In the genomic region with DNA sequence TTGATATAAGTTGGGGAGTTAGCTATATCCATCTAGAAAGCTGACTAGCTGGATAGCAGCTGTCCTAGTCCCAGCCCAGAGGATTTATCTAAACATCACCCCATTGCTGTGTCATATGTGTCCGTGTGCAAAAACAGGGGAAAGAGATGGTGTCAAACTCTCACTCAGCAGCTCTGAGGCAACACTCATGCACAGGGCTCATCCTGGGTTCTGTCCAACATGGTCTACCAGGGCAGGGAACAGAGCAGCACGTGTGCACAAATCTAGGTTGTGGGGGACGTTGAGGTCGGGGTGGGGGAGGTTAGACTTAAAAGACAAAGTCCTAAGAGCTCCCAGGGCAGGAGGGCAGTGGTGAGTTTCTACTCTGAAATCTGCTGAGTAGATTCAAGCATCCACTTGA, we compare ENCODE assay signal across 3 cellular contexts.
TF ChIP-seq lines count a peak whose summit lies in the region.

No MANE protein-coding gene starts in this region.

TF ChIP-seq in A549, 52 proteins besides CTCF, POLR2A, EP300 and RAD21:
- TF ChIP-seq HOXB5 (CRISPR knock-in tag; IDR thresholded peaks at IDR 0.05) (no peak), GATA3 (IDR thresholded peaks at IDR 0.05; ENCODE audit: borderline replicate concordance) (no peak), ESRRA (IDR thresholded peaks at IDR 0.05; ENCODE audit: borderline replicate concordance, low read length) (no peak), RNF2 (IDR thresholded peaks at IDR 0.05; ENCODE audit: borderline replicate concordance, low read depth) (no peak), RARB (CRISPR knock-in tag; IDR thresholded peaks at IDR 0.05) (no peak), TP53 (CRISPR knock-in tag; IDR thresholded peaks at IDR 0.05) (no peak), BHLHE40 (IDR thresholded peaks at IDR 0.05; ENCODE audit: low read depth, low read length) (no peak), JUNB (IDR thresholded peaks at IDR 0.05) (no peak), NPAS2 (CRISPR knock-in tag; IDR thresholded peaks at IDR 0.05; ENCODE audit: borderline replicate concordance) (no peak), HDAC2 (IDR thresholded peaks at IDR 0.05) (no peak), CHD4 (IDR thresholded peaks at IDR 0.05; ENCODE audit: borderline replicate concordance) (no peak), EHF (CRISPR knock-in tag; IDR thresholded peaks at IDR 0.05) (no peak), MYC (IDR thresholded peaks at IDR 0.05; ENCODE audit: borderline replicate concordance, low read length) (no peak), RFX5 (IDR thresholded peaks at IDR 0.05) (no peak), ZC3H11A (IDR thresholded peaks at IDR 0.05) (no peak), HOXB13 (CRISPR knock-in tag; IDR thresholded peaks at IDR 0.05; ENCODE audit: low read depth) (no peak), CBX8 (IDR thresholded peaks at IDR 0.05) (no peak)
- TF ChIP-seq, protein P1, sequence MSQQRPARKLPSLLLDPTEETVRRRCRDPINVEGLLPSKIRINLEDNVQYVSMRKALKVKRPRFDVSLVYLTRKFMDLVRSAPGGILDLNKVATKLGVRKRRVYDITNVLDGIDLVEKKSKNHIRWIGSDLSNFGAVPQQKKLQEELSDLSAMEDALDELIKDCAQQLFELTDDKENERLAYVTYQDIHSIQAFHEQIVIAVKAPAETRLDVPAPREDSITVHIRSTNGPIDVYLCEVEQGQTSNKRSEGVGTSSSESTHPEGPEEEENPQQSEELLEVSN (IDR thresholded peaks at IDR 0.05; ENCODE audit: borderline replicate concordance, low read depth): no peak
- TF ChIP-seq, protein P2, sequence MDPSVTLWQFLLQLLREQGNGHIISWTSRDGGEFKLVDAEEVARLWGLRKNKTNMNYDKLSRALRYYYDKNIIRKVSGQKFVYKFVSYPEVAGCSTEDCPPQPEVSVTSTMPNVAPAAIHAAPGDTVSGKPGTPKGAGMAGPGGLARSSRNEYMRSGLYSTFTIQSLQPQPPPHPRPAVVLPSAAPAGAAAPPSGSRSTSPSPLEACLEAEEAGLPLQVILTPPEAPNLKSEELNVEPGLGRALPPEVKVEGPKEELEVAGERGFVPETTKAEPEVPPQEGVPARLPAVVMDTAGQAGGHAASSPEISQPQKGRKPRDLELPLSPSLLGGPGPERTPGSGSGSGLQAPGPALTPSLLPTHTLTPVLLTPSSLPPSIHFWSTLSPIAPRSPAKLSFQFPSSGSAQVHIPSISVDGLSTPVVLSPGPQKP (IDR thresholded peaks at IDR 0.05; ENCODE audit: low read depth, low read length): no peak
- TF ChIP-seq, protein P3, sequence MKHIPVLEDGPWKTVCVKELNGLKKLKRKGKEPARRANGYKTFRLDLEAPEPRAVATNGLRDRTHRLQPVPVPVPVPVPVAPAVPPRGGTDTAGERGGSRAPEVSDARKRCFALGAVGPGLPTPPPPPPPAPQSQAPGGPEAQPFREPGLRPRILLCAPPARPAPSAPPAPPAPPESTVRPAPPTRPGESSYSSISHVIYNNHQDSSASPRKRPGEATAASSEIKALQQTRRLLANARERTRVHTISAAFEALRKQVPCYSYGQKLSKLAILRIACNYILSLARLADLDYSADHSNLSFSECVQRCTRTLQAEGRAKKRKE (CRISPR knock-in tag; IDR thresholded peaks at IDR 0.05; ENCODE audit: low read depth): no peak

TF ChIP-seq in IMR-90, 13 proteins besides CTCF, POLR2A, EP300 and RAD21:
- TF ChIP-seq MAFK (IDR thresholded peaks at IDR 0.05; ENCODE audit: low read depth, low read length): no peak

TF ChIP-seq in GM12891, 5 proteins besides CTCF, POLR2A, EP300 and RAD21:
- TF ChIP-seq POLR2AphosphoS5 (IDR thresholded peaks at IDR 0.05; ENCODE audit: low read depth, low read length) (no peak), SPI1 (IDR thresholded peaks at IDR 0.05; ENCODE audit: low read depth, low read length) (no peak), POU2F2 (IDR thresholded peaks at IDR 0.05; ENCODE audit: low read depth, low read length) (no peak), PAX5 (IDR thresholded peaks at IDR 0.05; ENCODE audit: insufficient read depth, low read length, severe bottlenecking) (no peak), TAF1 (IDR thresholded peaks at IDR 0.05; ENCODE audit: low read depth, low read length) (no peak)
